24 cellular contexts compared by ENCODE assay signal in the genomic region with DNA sequence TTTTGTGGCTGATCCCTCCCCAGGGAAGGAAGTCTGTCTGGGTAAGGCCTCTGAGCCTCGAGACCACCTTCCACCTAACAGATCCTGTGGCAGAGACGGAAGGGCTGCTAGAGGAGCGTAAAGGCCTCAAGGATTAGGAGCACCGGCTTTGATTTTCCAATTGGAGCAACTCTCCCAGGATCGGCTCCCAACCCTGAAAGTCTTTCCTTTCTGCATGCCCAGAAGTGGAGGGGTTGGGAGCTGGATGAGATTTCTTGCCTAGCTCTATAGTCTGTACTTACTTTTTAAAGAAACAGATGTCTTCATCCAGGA. TPM values are rescaled to one million over a fixed set of nuclear protein-coding genes. Genes with fewer than 3 reads are reported as not detected.
A peak's percentile ranks its signal among the peaks of the same experiment; 100 is the strongest.
DNase-seq lines count a peak whose midpoint lies in the region; ATAC-seq and TF ChIP-seq lines count a peak whose summit lies in the region.
"Had no signal": no experiment of that assay in that cellular context is flagged by ENCODE, and none has a peak within 500 bp of the region (broad histone marks: within the 10 kb centered on the region; RNA-seq: fewer than 3 reads in every experiment).

No MANE protein-coding gene starts in this region.

- no peak for TF ChIP-seq POLR2A in body of pancreas (IDR thresholded peaks at IDR 0.05)

- H3K9ac ChIP-seq in BLaER1 treated with 17β-estradiol and CSF1 and Interleukin-3, amounts not matched to agents 10 nM and 100 nM = peak overlapping the region in 7 of 11 experiments; percentile 15 to 72 (median 37); a peak in 6 of 22 replicates

- ATAC-seq in body of pancreas = no peak
- ATAC-seq: lower lobe of right lung, upper lobe of right lung, WTC11 had no signal

- H3K27me3 Mint-ChIP-seq in CD4-positive, alpha-beta memory T cell = no peaks in the 10 kb centered on the region
- H3K27me3 Mint-ChIP-seq in osteocyte (ENCODE audit: unreplicated experiment) = peaks cover 3% of the 10 kb centered on the region

- H3K27ac Mint-ChIP-seq in CD4-positive, alpha-beta memory T cell = peak overlapping the region in 4 of 7 donors; percentile 14 to 82 (median 53)
- H3K27ac Mint-ChIP-seq in osteocyte (ENCODE audit: unreplicated experiment) = no peak overlapping the region
- H3K27ac Mint-ChIP-seq: WTC11 had no signal

- H3K36me3 ChIP-seq in BLaER1 treated with 17β-estradiol and CSF1 and Interleukin-3, amounts not matched to agents 10 nM and 100 nM = no peaks in the 10 kb centered on the region
- no peaks in the 10 kb centered on the region for H3K36me3 ChIP-seq in CD4-positive, alpha-beta memory T cell (ENCODE audit: insufficient read depth, low read length)
- no peaks in the 10 kb centered on the region for H3K36me3 ChIP-seq in body of pancreas (replicated peaks in 1 of 2; ENCODE audit: insufficient read depth in 1 of 2, low read depth in 2 of 2)
- H3K36me3 ChIP-seq: brain microvascular endothelial cell, lower lobe of right lung, Peyer's patch, right atrium auricular region, upper lobe of right lung had no signal

- peak overlapping the region in 8 of 11 experiments; percentile 14 to 78 (median 62); a peak in 11 of 22 replicates for H3K27ac ChIP-seq in BLaER1 treated with 17β-estradiol and CSF1 and Interleukin-3, amounts not matched to agents 10 nM and 100 nM
- no peak overlapping the region for H3K27ac ChIP-seq in CD4-positive, alpha-beta memory T cell (ENCODE audit: low read depth, low read length)
- H3K27ac ChIP-seq in body of pancreas = peak overlapping the region in 3 of 4 donors; percentile 29 to 46 (median 38)
- H3K27ac ChIP-seq: brain microvascular endothelial cell, lower lobe of right lung, right atrium auricular region, upper lobe of right lung had no signal

- H3K4me1 ChIP-seq in BLaER1 treated with 17β-estradiol and CSF1 and Interleukin-3, amounts not matched to agents 10 nM and 100 nM = peaks cover 40 to 73% (median 64%) of the 10 kb centered on the region in 10 experiments
- H3K4me1 ChIP-seq in CD4-positive, alpha-beta memory T cell (ENCODE audit: insufficient read depth, low read length) = peaks cover 21% of the 10 kb centered on the region
- peaks cover 40% of the 10 kb centered on the region for H3K4me1 ChIP-seq in body of pancreas

- peaks cover 0 to 2% (median 0%) of the 10 kb centered on the region in 8 donors for H3K9me3 Mint-ChIP-seq in CD4-positive, alpha-beta memory T cell
- H3K9me3 Mint-ChIP-seq in osteocyte (ENCODE audit: unreplicated experiment) = no peaks in the 10 kb centered on the region
- H3K9me3 Mint-ChIP-seq: WTC11 had no signal

- no peaks in the 10 kb centered on the region for H3K9me3 ChIP-seq in BLaER1 treated with 17β-estradiol and CSF1 and Interleukin-3, amounts not matched to agents 10 nM and 100 nM (replicated peaks in 1 of 11)
- H3K9me3 ChIP-seq in CD4-positive, alpha-beta memory T cell (ENCODE audit: control insufficient read depth in 1 of 2, low read length in 2 of 2) = no peaks in the 10 kb centered on the region
- no peaks in the 10 kb centered on the region for H3K9me3 ChIP-seq in body of pancreas
- H3K9me3 ChIP-seq: lower lobe of right lung, Peyer's patch, right atrium auricular region, upper lobe of right lung had no signal

- no peaks in the 10 kb centered on the region for H3K27me3 ChIP-seq in BLaER1 treated with 17β-estradiol and CSF1 and Interleukin-3, amounts not matched to agents 10 nM and 100 nM
- no peaks in the 10 kb centered on the region for H3K27me3 ChIP-seq in CD4-positive, alpha-beta memory T cell (ENCODE audit: insufficient read depth, low read length)
- H3K27me3 ChIP-seq in body of pancreas = no peaks in the 10 kb centered on the region
- H3K27me3 ChIP-seq: brain microvascular endothelial cell, Peyer's patch, right atrium auricular region, upper lobe of right lung had no signal

- CTCF ChIA-PET in CD4-positive, alpha-beta memory T cell (lab: Charles Lee; ENCODE audit: partially characterized antibody) = interaction anchor here (2.3 to 10.4 kb wide), 10 partner anchors 11 to 387 kb away, joined by 6 to 484 read pairs (median 24); partner anchors contain the start of gene ELK4

- H3K36me3 Mint-ChIP-seq in CD4-positive, alpha-beta memory T cell = no peaks in the 10 kb centered on the region
- H3K36me3 Mint-ChIP-seq in osteocyte (ENCODE audit: unreplicated experiment) = no peaks in the 10 kb centered on the region
- H3K36me3 Mint-ChIP-seq: WTC11 had no signal

- intact Hi-C loops in CD4-positive, alpha-beta memory T cell (cut with micrococcal nuclease) = no loop called here
- intact Hi-C loops in body of pancreas (cut with DNase I) = loop anchor here (10.0 kb wide), 1 partner anchor 124 kb away; no protein-coding TSS in a partner anchor

- peaks cover 15 to 28% (median 23%) of the 10 kb centered on the region in 4 donors for H3K4me1 Mint-ChIP-seq in CD4-positive, alpha-beta memory T cell
- peaks cover 12% of the 10 kb centered on the region for H3K4me1 Mint-ChIP-seq in osteocyte (ENCODE audit: unreplicated experiment)

- POLR2A ChIA-PET in CD4-positive, alpha-beta memory T cell (lab: Charles Lee; ENCODE audit: partially characterized antibody) = interaction anchor here (3.2 to 4.1 kb wide), 2 partner anchors 42 to 67 kb away, joined by 15 to 47 read pairs; partner anchors contain the start of gene ELK4

- WGBS in body of pancreas, 2 donors = 72 to 74% methylated on average over 5 of the region's 5 CpGs

- no peaks in the 10 kb centered on the region for H4K20me1 ChIP-seq in BLaER1 treated with 17β-estradiol and CSF1 and Interleukin-3, amounts not matched to agents 10 nM and 100 nM

- no peak overlapping the region for H3K4me3 ChIP-seq in BLaER1 treated with 17β-estradiol and CSF1 and Interleukin-3, amounts not matched to agents 10 nM and 100 nM
- no peak overlapping the region for H3K4me3 ChIP-seq in CD4-positive, alpha-beta memory T cell (ENCODE audit: low read length in 2 of 2)
- H3K4me3 ChIP-seq in body of pancreas = no peak overlapping the region
- H3K4me3 ChIP-seq: lower lobe of right lung, Peyer's patch, right atrium auricular region, upper lobe of right lung had no signal

- peak overlapping the region; percentile 75 to 89 (median 84); a peak in 20 of 22 replicates for H3K4me2 ChIP-seq in BLaER1 treated with 17β-estradiol and CSF1 and Interleukin-3, amounts not matched to agents 10 nM and 100 nM

- no peak for TF ChIP-seq CTCF in body of pancreas (IDR thresholded peaks at IDR 0.05)
- no peak for TF ChIP-seq CTCF in osteocyte (IDR thresholded peaks at IDR 0.05)

- no peak for DNase-seq in CD4-positive, alpha-beta memory T cell
- no peak for DNase-seq in body of pancreas
- DNase-seq in osteocyte (ENCODE audit: extremely low spot score, unreplicated experiment) = peak; percentile 67
- no peak for DNase-seq in SIG-M5 (lab: John Stamatoyannopoulos, UW)
- DNase-seq in 8988T = no peak
- no peak for DNase-seq in H4 (ENCODE audit: low spot score)
- DNase-seq: activated CD4-positive, alpha-beta T cell treated with anti-CD3 and anti-CD28 coated beads, Interleukin-2, amount 50 U/mL, for 1 hour; activated effector memory CD4-positive, alpha-beta T cell treated with anti-CD3 and anti-CD28 coated beads, Interleukin-2, amount 50 U/mL, for 16 hours; brain microvascular endothelial cell; DMS53; effector CD4-positive, alpha-beta T cell; glutamatergic neuron; GOT3; lower lobe of right lung; NCI-H1048; NCI-H187; NCI-H524 treated with DMSO at 0.1 percent for 48 hours; SHP77 treated with DMSO at 0.1 percent for 48 hours; stimulated activated CD4-positive, alpha-beta T cell treated with anti-CD3 and anti-CD28 coated beads, Interleukin-2, amount 100 ng/mL, for 24 hours; upper lobe of right lung had no signal

- peak overlapping the region in 3 of 8 donors; percentile 48 to 63 (median 52) for H3K4me3 Mint-ChIP-seq in CD4-positive, alpha-beta memory T cell
- H3K4me3 Mint-ChIP-seq in osteocyte (ENCODE audit: unreplicated experiment) = no peak overlapping the region
- H3K4me3 Mint-ChIP-seq: WTC11 had no signal

RNA-seq across cellular contexts. Expression of gene ELK4, which starts 41.4 kb away (rescaled TPM):
- 100 to 1,000 TPM; 166 to 194 TPM for total RNA-seq in CD4-positive, alpha-beta memory T cell
- polyA plus RNA-seq in CD4-positive, alpha-beta memory T cell = 1 to 10 TPM; 3.2 to 6.6 TPM
- total RNA-seq in body of pancreas = 10 to 100 TPM; 16.6 to 17.8 TPM
- total RNA-seq in osteocyte = 46.4 and 50.4 TPM in 2 replicates
- total RNA-seq in H4 (2014; rRNA removed; shearing (Covaris generic)) = 8.6 and 12.8 TPM in 2 replicates
